Comparison of ENCODE assay signal across 1 cellular context in the genomic region with DNA sequence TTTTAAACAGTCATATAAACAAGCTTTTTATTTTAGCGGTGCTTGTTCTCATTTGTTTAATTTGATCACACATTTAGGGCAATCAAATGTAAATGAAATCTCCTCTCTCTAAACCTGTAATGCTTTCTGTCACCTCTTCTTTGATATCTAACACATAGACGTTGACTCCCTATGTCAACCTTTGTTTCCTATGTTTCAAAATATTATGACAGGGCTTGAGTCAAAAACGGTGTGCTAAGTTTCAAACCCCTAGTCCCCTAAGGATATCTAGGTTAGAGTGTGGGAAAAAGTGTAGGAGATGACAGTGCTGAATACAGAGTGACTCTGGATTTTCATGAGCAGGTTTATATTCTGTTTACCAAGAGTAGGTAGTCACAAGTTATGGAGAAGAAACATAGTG.
TF ChIP-seq lines count a peak whose summit lies in the region.

No MANE protein-coding gene starts in this region.

TF ChIP-seq in neural cell, 6 proteins besides CTCF, POLR2A, EP300 and RAD21 (continued from another document):
- TF ChIP-seq, protein P1, sequence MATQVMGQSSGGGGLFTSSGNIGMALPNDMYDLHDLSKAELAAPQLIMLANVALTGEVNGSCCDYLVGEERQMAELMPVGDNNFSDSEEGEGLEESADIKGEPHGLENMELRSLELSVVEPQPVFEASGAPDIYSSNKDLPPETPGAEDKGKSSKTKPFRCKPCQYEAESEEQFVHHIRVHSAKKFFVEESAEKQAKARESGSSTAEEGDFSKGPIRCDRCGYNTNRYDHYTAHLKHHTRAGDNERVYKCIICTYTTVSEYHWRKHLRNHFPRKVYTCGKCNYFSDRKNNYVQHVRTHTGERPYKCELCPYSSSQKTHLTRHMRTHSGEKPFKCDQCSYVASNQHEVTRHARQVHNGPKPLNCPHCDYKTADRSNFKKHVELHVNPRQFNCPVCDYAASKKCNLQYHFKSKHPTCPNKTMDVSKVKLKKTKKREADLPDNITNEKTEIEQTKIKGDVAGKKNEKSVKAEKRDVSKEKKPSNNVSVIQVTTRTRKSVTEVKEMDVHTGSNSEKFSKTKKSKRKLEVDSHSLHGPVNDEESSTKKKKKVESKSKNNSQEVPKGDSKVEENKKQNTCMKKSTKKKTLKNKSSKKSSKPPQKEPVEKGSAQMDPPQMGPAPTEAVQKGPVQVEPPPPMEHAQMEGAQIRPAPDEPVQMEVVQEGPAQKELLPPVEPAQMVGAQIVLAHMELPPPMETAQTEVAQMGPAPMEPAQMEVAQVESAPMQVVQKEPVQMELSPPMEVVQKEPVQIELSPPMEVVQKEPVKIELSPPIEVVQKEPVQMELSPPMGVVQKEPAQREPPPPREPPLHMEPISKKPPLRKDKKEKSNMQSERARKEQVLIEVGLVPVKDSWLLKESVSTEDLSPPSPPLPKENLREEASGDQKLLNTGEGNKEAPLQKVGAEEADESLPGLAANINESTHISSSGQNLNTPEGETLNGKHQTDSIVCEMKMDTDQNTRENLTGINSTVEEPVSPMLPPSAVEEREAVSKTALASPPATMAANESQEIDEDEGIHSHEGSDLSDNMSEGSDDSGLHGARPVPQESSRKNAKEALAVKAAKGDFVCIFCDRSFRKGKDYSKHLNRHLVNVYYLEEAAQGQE (IDR thresholded peaks at IDR 0.05; ENCODE audit: borderline replicate concordance): no peak
